8 cellular contexts compared by ENCODE assay signal in genomic region chr10:85548038-85548437, GRCh38.
DNase-seq lines count a peak whose midpoint lies in the region; ATAC-seq and TF ChIP-seq lines count a peak whose summit lies in the region.

No MANE protein-coding gene starts in this region.

- DNase-seq in AG08395 (ENCODE audit: low spot score) (peak; percentile 49), NCI-H1694 (lab: John Stamatoyannopoulos, UW) (peak; percentile 56), hypothalamus (lab: John Stamatoyannopoulos, UW) (peak in 36 of 51 donors; percentile 1 to 72 (median 24)), superior temporal gyrus (ENCODE audit: extremely low spot score) (peak; percentile 92), activated T-cell treated with anti-CD3 and anti-CD28 coated beads for 4 hours (no peak)
- DNase-seq in activated CD8-positive, alpha-beta T cell treated with anti-CD3 and anti-CD28 coated beads, Interleukin-2, amount 10 ng/mL, durations not matched to agents 7 days and 5 days, result peak; percentile 21

- no peak overlapping the region for H3K27ac Mint-ChIP-seq in activated CD8-positive, alpha-beta T cell treated with anti-CD3 and anti-CD28 coated beads, Interleukin-2, amount 10 ng/mL, durations not matched to agents 7 days and 5 days

- H3K36me3 Mint-ChIP-seq in activated CD8-positive, alpha-beta T cell treated with anti-CD3 and anti-CD28 coated beads, Interleukin-2, amount 10 ng/mL, durations not matched to agents 7 days and 5 days (ENCODE audit: low read depth), result no peaks in the 10 kb centered on the region

- CTCF ChIA-PET in activated CD8-positive, alpha-beta T cell treated with anti-CD3 and anti-CD28 coated beads, Interleukin-2, amount 10 ng/mL, durations not matched to agents 7 days and 5 days (lab: Charles Lee), result no interaction called here

- H3K27me3 Mint-ChIP-seq in activated CD8-positive, alpha-beta T cell treated with anti-CD3 and anti-CD28 coated beads, Interleukin-2, amount 10 ng/mL, durations not matched to agents 7 days and 5 days (ENCODE audit: low read depth), result peaks cover 7% of the 10 kb centered on the region

- no peak overlapping the region for H3K4me3 Mint-ChIP-seq in activated CD8-positive, alpha-beta T cell treated with anti-CD3 and anti-CD28 coated beads, Interleukin-2, amount 10 ng/mL, durations not matched to agents 7 days and 5 days

- ATAC-seq in GM18505 (IDR thresholded peaks at IDR 0.05; ENCODE audit: unreplicated experiment) (peak; percentile 87), HG02798 (IDR thresholded peaks at IDR 0.05; ENCODE audit: poor library complexity, unreplicated experiment) (peak; percentile 88)
- no peak for ATAC-seq in activated CD8-positive, alpha-beta T cell treated with anti-CD3 and anti-CD28 coated beads, Interleukin-2, amount 10 ng/mL, durations not matched to agents 7 days and 5 days

- H3K4me1 Mint-ChIP-seq in activated CD8-positive, alpha-beta T cell treated with anti-CD3 and anti-CD28 coated beads, Interleukin-2, amount 10 ng/mL, durations not matched to agents 7 days and 5 days (ENCODE audit: low read depth), result no peaks in the 10 kb centered on the region

- POLR2A ChIA-PET in activated CD8-positive, alpha-beta T cell treated with anti-CD3 and anti-CD28 coated beads, Interleukin-2, amount 10 ng/mL, durations not matched to agents 7 days and 5 days (lab: Charles Lee), result no interaction called here

- no peaks in the 10 kb centered on the region for H3K9me3 Mint-ChIP-seq in activated CD8-positive, alpha-beta T cell treated with anti-CD3 and anti-CD28 coated beads, Interleukin-2, amount 10 ng/mL, durations not matched to agents 7 days and 5 days (ENCODE audit: insufficient read depth)

- TF ChIP-seq POLR2A in GM18505 (IDR thresholded peaks at IDR 0.05; ENCODE audit: borderline replicate concordance, extremely low read depth, insufficient read depth, insufficient read length), result no peak
